Comparison of ENCODE assay signal across 12 cellular contexts in genomic region chr4:75172551-75172950, GRCh38.
DNase-seq lines count a peak whose midpoint lies in the region; ATAC-seq and TF ChIP-seq lines count a peak whose summit lies in the region.
"Had no signal": no experiment of that assay in that cellular context is flagged by ENCODE, and none has a peak within 500 bp of the region (broad histone marks: within the 10 kb centered on the region; RNA-seq: fewer than 3 reads in every experiment).

No MANE protein-coding gene starts in this region.

- DNase-seq in GM23338 (ENCODE audit: low spot score) (no peak), DMS153 treated with DMSO at 0.1 percent for 48 hours (lab: John Stamatoyannopoulos, UW; ENCODE audit: unreplicated experiment) (no peak), osteocyte (ENCODE audit: extremely low spot score, unreplicated experiment) (no peak)
- no peak for DNase-seq in activated CD4-positive, alpha-beta T cell treated with anti-CD3 and anti-CD28 coated beads, Interleukin-2, amount 10 ng/mL, durations not matched to agents 24 days and 14 days
- DNase-seq: activated T-cell treated with anti-CD3 and anti-CD28 coated beads, Interleukin-2, amount 50 U/mL, for 4 hours; NCI-H226 had no signal

- no peaks in the 10 kb centered on the region for H3K36me3 Mint-ChIP-seq in GM23338 (ENCODE audit: low read depth)
- no peaks in the 10 kb centered on the region for H3K36me3 Mint-ChIP-seq in osteocyte (ENCODE audit: unreplicated experiment)
- no peaks in the 10 kb centered on the region for H3K36me3 Mint-ChIP-seq in activated CD4-positive, alpha-beta T cell treated with anti-CD3 and anti-CD28 coated beads, Interleukin-2, amount 10 ng/mL, durations not matched to agents 24 days and 14 days (ENCODE audit: low read depth)

- H3K4me3 Mint-ChIP-seq in GM23338, result no peak overlapping the region
- H3K4me3 Mint-ChIP-seq in osteocyte (ENCODE audit: unreplicated experiment), result no peak overlapping the region
- no peak overlapping the region for H3K4me3 Mint-ChIP-seq in activated CD4-positive, alpha-beta T cell treated with anti-CD3 and anti-CD28 coated beads, Interleukin-2, amount 10 ng/mL, durations not matched to agents 24 days and 14 days
- H3K4me3 Mint-ChIP-seq: activated T-cell treated with anti-CD3 and anti-CD28 coated beads, Interleukin-2, amount 50 U/mL, for 4 hours had no signal

- ATAC-seq in GM18502 (IDR thresholded peaks at IDR 0.05; ENCODE audit: poor library complexity, unreplicated experiment) (peak; percentile 98), GM19455 (IDR thresholded peaks at IDR 0.05; ENCODE audit: unreplicated experiment) (peak; percentile 80), HG02840 (IDR thresholded peaks at IDR 0.05; ENCODE audit: low FRiP score, unreplicated experiment) (peak; percentile 89), HG03469 (IDR thresholded peaks at IDR 0.05; ENCODE audit: unreplicated experiment) (peak; percentile 98), GM23338 (no peak)
- ATAC-seq: activated T-cell treated with anti-CD3 and anti-CD28 coated beads, Interleukin-2, amount 50 U/mL, for 4 hours; Right ventricle myocardium inferior had no signal

- H3K27ac ChIP-seq in GM23338 (ENCODE audit: low read depth), result no peak overlapping the region
- H3K27ac ChIP-seq: thoracic aorta had no signal

- H2AFZ ChIP-seq in GM23338, result no peak overlapping the region

- H3K4me1 Mint-ChIP-seq in GM23338 (peaks cover 25% of the 10 kb centered on the region), osteocyte (ENCODE audit: unreplicated experiment) (no peaks in the 10 kb centered on the region)
- H3K4me1 Mint-ChIP-seq in activated CD4-positive, alpha-beta T cell treated with anti-CD3 and anti-CD28 coated beads, Interleukin-2, amount 10 ng/mL, durations not matched to agents 24 days and 14 days, result no peaks in the 10 kb centered on the region

- H3K27me3 Mint-ChIP-seq in GM23338 (ENCODE audit: insufficient read depth, low read depth, poor library complexity) (peaks cover 1% of the 10 kb centered on the region), osteocyte (ENCODE audit: unreplicated experiment) (peaks cover 3% of the 10 kb centered on the region)
- H3K27me3 Mint-ChIP-seq in activated CD4-positive, alpha-beta T cell treated with anti-CD3 and anti-CD28 coated beads, Interleukin-2, amount 10 ng/mL, durations not matched to agents 24 days and 14 days, result no peaks in the 10 kb centered on the region

- H3K27me3 ChIP-seq in GM23338 (ENCODE audit: insufficient read depth), result no peaks in the 10 kb centered on the region

- H3K4me1 ChIP-seq in GM23338 (ENCODE audit: insufficient read depth), result peaks cover 25% of the 10 kb centered on the region

- H3K9me3 Mint-ChIP-seq in GM23338, result no peaks in the 10 kb centered on the region
- no peaks in the 10 kb centered on the region for H3K9me3 Mint-ChIP-seq in osteocyte (ENCODE audit: unreplicated experiment)
- H3K9me3 Mint-ChIP-seq in activated CD4-positive, alpha-beta T cell treated with anti-CD3 and anti-CD28 coated beads, Interleukin-2, amount 10 ng/mL, durations not matched to agents 24 days and 14 days, result no peaks in the 10 kb centered on the region

- no peaks in the 10 kb centered on the region for H3K36me3 ChIP-seq in GM23338 (ENCODE audit: insufficient read depth)
- H3K36me3 ChIP-seq: thoracic aorta had no signal

- H3K4me3 ChIP-seq in GM23338, result no peak overlapping the region
- H3K4me3 ChIP-seq: thoracic aorta had no signal

- no peaks in the 10 kb centered on the region for H3K9me2 ChIP-seq in GM23338 (ENCODE audit: insufficient read depth)

- H4K20me1 ChIP-seq in GM23338 (replicated peaks; ENCODE audit: insufficient read depth), result no peaks in the 10 kb centered on the region

- TF ChIP-seq CTCF in GM23338 (conservative IDR thresholded peaks at IDR 0.05; ENCODE audit: low read depth in 2 of 2) (no peak), osteocyte (IDR thresholded peaks at IDR 0.05) (no peak)

- H3K27ac Mint-ChIP-seq in GM23338 (no peak overlapping the region), osteocyte (ENCODE audit: unreplicated experiment) (no peak overlapping the region)
- H3K27ac Mint-ChIP-seq in activated CD4-positive, alpha-beta T cell treated with anti-CD3 and anti-CD28 coated beads, Interleukin-2, amount 10 ng/mL, durations not matched to agents 24 days and 14 days, result no peak overlapping the region

- intact Hi-C loops in activated CD4-positive, alpha-beta T cell treated with anti-CD3 and anti-CD28 coated beads, Interleukin-2, amount 10 ng/mL, durations not matched to agents 24 days and 14 days (cut with micrococcal nuclease), result no loop called here

- H3F3A ChIP-seq in GM23338 (replicated peaks; ENCODE audit: low read depth), result no peaks in the 10 kb centered on the region

- H3K79me2 ChIP-seq in GM23338 (replicated peaks; ENCODE audit: insufficient read depth), result no peaks in the 10 kb centered on the region

- no peak overlapping the region for H3K4me2 ChIP-seq in GM23338

TF ChIP-seq in GM23338, 12 proteins besides CTCF, POLR2A, EP300 and RAD21 (continues in another document):
- TF ChIP-seq REST (IDR thresholded peaks at IDR 0.05; ENCODE audit: unreplicated experiment) (no peak), POLR2AphosphoS5 (IDR thresholded peaks at IDR 0.05; ENCODE audit: low read depth) (no peak), JUNB (IDR thresholded peaks at IDR 0.05; ENCODE audit: unreplicated experiment) (no peak)
